10 cellular contexts compared by ENCODE assay signal in genomic region chr10:104318810-104319684, GRCh38. TPM values are rescaled to one million over a fixed set of nuclear protein-coding genes. Genes with fewer than 3 reads are reported as not detected.
A peak's percentile ranks its signal among the peaks of the same experiment; 100 is the strongest.
DNase-seq lines count a peak whose midpoint lies in the region; ATAC-seq and TF ChIP-seq lines count a peak whose summit lies in the region.
"Had no signal": no experiment of that assay in that cellular context is flagged by ENCODE, and none has a peak within 500 bp of the region (broad histone marks: within the 10 kb centered on the region; RNA-seq: fewer than 3 reads in every experiment).

No MANE protein-coding gene starts in this region.

- intact Hi-C loops in cardiac septum (cut with DNase I), result no loop called here
- intact Hi-C loops in Right ventricle myocardium inferior (cut with DNase I), result no loop called here

- H3K9me3 Mint-ChIP-seq in endothelial cell (ENCODE audit: unreplicated experiment) (no peaks in the 10 kb centered on the region), progenitor cell of endocrine pancreas (ENCODE audit: low read depth) (no peaks in the 10 kb centered on the region)

- H3K27ac Mint-ChIP-seq in endothelial cell (ENCODE audit: unreplicated experiment) (peak overlapping the region; percentile 48), progenitor cell of endocrine pancreas (no peak overlapping the region)

- H3K36me3 ChIP-seq in upper lobe of left lung, result peaks cover 17 to 26% (median 22%) of the 10 kb centered on the region in 4 donors
- H3K36me3 ChIP-seq: BE2C had no signal

- no peak for TF ChIP-seq CTCF in endothelial cell (IDR thresholded peaks at IDR 0.05; ENCODE audit: unreplicated experiment)
- TF ChIP-seq CTCF in upper lobe of left lung (IDR thresholded peaks at IDR 0.05), result no peak
- no peak for TF ChIP-seq CTCF in progenitor cell of endocrine pancreas (IDR thresholded peaks at IDR 0.05; ENCODE audit: unreplicated experiment)

- H3K9me3 ChIP-seq in upper lobe of left lung, result no peaks in the 10 kb centered on the region
- H3K9me3 ChIP-seq: BE2C had no signal

- TF ChIP-seq EP300 in upper lobe of left lung (IDR thresholded peaks at IDR 0.05), result peak in 2 of 4 donors; percentile 71 to 75

- H3K4me3 Mint-ChIP-seq in endothelial cell (ENCODE audit: unreplicated experiment) (peak overlapping the region; percentile 21), progenitor cell of endocrine pancreas (ENCODE audit: low read depth) (no peak overlapping the region)

- H3K27me3 Mint-ChIP-seq in endothelial cell (ENCODE audit: unreplicated experiment) (peaks cover 10% of the 10 kb centered on the region), progenitor cell of endocrine pancreas (no peaks in the 10 kb centered on the region)

- peaks cover 37% of the 10 kb centered on the region for H3K4me1 Mint-ChIP-seq in endothelial cell (ENCODE audit: unreplicated experiment)
- no peaks in the 10 kb centered on the region for H3K4me1 Mint-ChIP-seq in progenitor cell of endocrine pancreas (ENCODE audit: low read depth)

- no peak for TF ChIP-seq POLR2A in upper lobe of left lung (IDR thresholded peaks at IDR 0.05)

- ATAC-seq in Right ventricle myocardium inferior (no peak), upper lobe of left lung (ENCODE audit: low FRiP score in 2 of 2) (no peak), GM21825 (IDR thresholded peaks at IDR 0.05; ENCODE audit: unreplicated experiment) (no peak)

- H3K27me3 ChIP-seq in upper lobe of left lung, result no peaks in the 10 kb centered on the region
- H3K27me3 ChIP-seq: BE2C had no signal

- H3K4me3 ChIP-seq in upper lobe of left lung, result no peak overlapping the region

- H3K4me1 ChIP-seq in upper lobe of left lung, result peaks cover 75 to 89% (median 77%) of the 10 kb centered on the region in 4 donors
- H3K4me1 ChIP-seq: BE2C had no signal

- 57 to 61% methylated on average over 19 of the region's 19 CpGs for WGBS in upper lobe of left lung, 2 donors

- H3K36me3 Mint-ChIP-seq in endothelial cell (ENCODE audit: low read depth, unreplicated experiment), result peaks cover 19% of the 10 kb centered on the region
- H3K36me3 Mint-ChIP-seq in progenitor cell of endocrine pancreas (ENCODE audit: insufficient read depth), result no peaks in the 10 kb centered on the region

- H3K27ac ChIP-seq in upper lobe of left lung, result peak overlapping the region; percentile 52 to 70 (median 58)

- DNase-seq in cardiac septum (ENCODE audit: low spot score), result peak; percentile 76
- DNase-seq in Right ventricle myocardium inferior (ENCODE audit: missing footprints), result no peak
- DNase-seq in endothelial cell (ENCODE audit: low spot score), result no peak
- DNase-seq in myocyte (ENCODE audit: low read depth), result peak; percentile 53
- no peak for DNase-seq in upper lobe of left lung
- DNase-seq in AG08396 (ENCODE audit: low spot score), result no peak
- no peak for DNase-seq in progenitor cell of endocrine pancreas (ENCODE audit: low spot score, unreplicated experiment)
- DNase-seq: BE2C, NCI-H524 treated with DMSO at 0.1 percent for 48 hours had no signal

RNA-seq across cellular contexts. Expression of gene ITPRIP, which starts 19.2 kb away (rescaled TPM):
- total RNA-seq in cardiac septum (25.4 TPM), Right ventricle myocardium inferior (28.2 TPM), endothelial cell (ENCODE audit: unreplicated experiment) (16.3 TPM), myocyte (4.4 and 5.2 TPM in 2 replicates), upper lobe of left lung (10 to 100 TPM; 28.3 to 86.2 (median 34.4) TPM), progenitor cell of endocrine pancreas (6.1 and 7.0 TPM in 2 replicates)
- 11.3 TPM for polyA plus RNA-seq in myocyte (2012)

RNA-seq across cellular contexts. Expression of gene CFAP58, which starts 34.6 kb away (rescaled TPM):
- total RNA-seq in cardiac septum (2.7 TPM), Right ventricle myocardium inferior (1.1 TPM), endothelial cell (ENCODE audit: unreplicated experiment) (0.28 TPM), myocyte (0.56 and 0.62 TPM in 2 replicates), upper lobe of left lung (10 to 100 TPM in 1 of 6 donors, 1 to 10 TPM in 3, under 1 TPM in 2; 0.14 to 11.0 (median 1.0) TPM), progenitor cell of endocrine pancreas (0.24 and 0.29 TPM in 2 replicates)
- polyA plus RNA-seq in myocyte (2012), result 0.13 TPM

RNA-seq across cellular contexts. Expression of gene GSTO2, which starts 50.1 kb away (rescaled TPM):
- 0.67 TPM for total RNA-seq in cardiac septum
- total RNA-seq in Right ventricle myocardium inferior, result 0.70 TPM
- 5.9 TPM for total RNA-seq in endothelial cell (ENCODE audit: unreplicated experiment)
- not detected in 2 replicates for total RNA-seq in myocyte
- 0.21 TPM for polyA plus RNA-seq in myocyte (2012)
- total RNA-seq in upper lobe of left lung, result 10 to 100 TPM in 1 of 6 donors, 1 to 10 TPM in 5; 2.8 to 11.2 (median 7.8) TPM
- 9.6 and 9.8 TPM in 2 replicates for total RNA-seq in progenitor cell of endocrine pancreas

Comparison
In these comparisons a context has a peak if more than half of its experiments do, and no peak if none do; other contexts are left out.
1. DNase-seq: peak in cardiac septum (single experiment) and myocyte (single experiment); none in Right ventricle myocardium inferior (single experiment), endothelial cell (single experiment), upper lobe of left lung (0 of 2), AG08396 (single experiment) and progenitor cell of endocrine pancreas (single experiment).